In the genomic region with DNA sequence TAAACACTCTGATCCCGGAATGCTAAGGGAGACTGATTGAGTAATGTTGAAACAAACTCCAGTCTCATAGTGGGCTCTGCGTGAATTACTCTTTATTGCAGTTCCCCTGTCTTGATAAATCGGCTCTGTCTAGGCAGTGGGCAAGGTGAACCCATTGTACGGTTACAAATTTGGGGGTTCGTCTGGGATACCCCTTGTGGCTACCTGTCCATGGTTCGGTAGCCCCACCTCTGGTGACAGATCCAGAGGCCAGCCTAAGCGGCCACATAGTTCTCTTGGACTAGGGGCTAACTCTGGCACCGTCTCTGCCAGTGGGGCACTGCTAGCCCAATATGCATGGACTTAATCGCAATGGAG, we compare ENCODE assay signal across 8 cellular contexts. TPM values are rescaled to one million over a fixed set of nuclear protein-coding genes. Genes with fewer than 3 reads are reported as not detected.
DNase-seq lines count a peak whose midpoint lies in the region; ATAC-seq and TF ChIP-seq lines count a peak whose summit lies in the region.

No MANE protein-coding gene starts in this region.

- H3K27me3 ChIP-seq in DND-41 (ENCODE audit: insufficient read depth, low read length, poor library complexity), result no peaks in the 10 kb centered on the region
- H3K27me3 ChIP-seq in OCI-LY3 (ENCODE audit: low read depth, low read length), result no peaks in the 10 kb centered on the region
- no peaks in the 10 kb centered on the region for H3K27me3 ChIP-seq in endodermal cell (ENCODE audit: control insufficient read depth, insufficient read depth, low read length, poor library complexity, severe bottlenecking)

- H3K4me3 Mint-ChIP-seq in endodermal cell (peak overlapping the region; percentile 89), osteocyte (ENCODE audit: unreplicated experiment) (peak overlapping the region; percentile 86)

- H3K27me3 Mint-ChIP-seq in endodermal cell (ENCODE audit: insufficient read depth) (no peaks in the 10 kb centered on the region), osteocyte (ENCODE audit: unreplicated experiment) (no peaks in the 10 kb centered on the region)

- H3K36me3 Mint-ChIP-seq in endodermal cell (ENCODE audit: low read depth) (peaks cover 14% of the 10 kb centered on the region), osteocyte (ENCODE audit: unreplicated experiment) (no peaks in the 10 kb centered on the region)

- no peak for TF ChIP-seq CTCF in DND-41 (IDR thresholded peaks at IDR 0.05; ENCODE audit: borderline replicate concordance, extremely low read depth, low read length, poor library complexity, severe bottlenecking)
- TF ChIP-seq CTCF in OCI-LY3 (IDR thresholded peaks at IDR 0.05; ENCODE audit: low read depth, low read length), result no peak
- TF ChIP-seq CTCF in endodermal cell (conservative IDR thresholded peaks at IDR 0.05), result no peak
- TF ChIP-seq CTCF in osteocyte (IDR thresholded peaks at IDR 0.05), result no peak
- TF ChIP-seq CTCF in GM10266 (IDR thresholded peaks at IDR 0.05; ENCODE audit: control insufficient read depth, insufficient read depth, low read depth, missing control alignments), result no peak

- peaks cover 45% of the 10 kb centered on the region for H3K4me1 Mint-ChIP-seq in endodermal cell
- H3K4me1 Mint-ChIP-seq in osteocyte (ENCODE audit: unreplicated experiment), result peaks cover 35% of the 10 kb centered on the region

- DNase-seq in DND-41 (no peak), endodermal cell (no peak), osteocyte (ENCODE audit: extremely low spot score, unreplicated experiment) (no peak), GM10266 (ENCODE audit: extremely low spot score) (no peak), cortex of kidney (lab: John Stamatoyannopoulos, UW) (no peak)
- DNase-seq in activated CD4-positive, alpha-beta T cell treated with anti-CD3 and anti-CD28 coated beads for 48 hours, result no peak

- H3K9me3 ChIP-seq in DND-41 (ENCODE audit: insufficient read depth, low read length, severe bottlenecking) (no peaks in the 10 kb centered on the region), OCI-LY3 (ENCODE audit: insufficient read depth, low read length) (no peaks in the 10 kb centered on the region), endodermal cell (ENCODE audit: control insufficient read depth, low read length) (no peaks in the 10 kb centered on the region)

- H2AFZ ChIP-seq in DND-41 (ENCODE audit: low read depth, low read length) (peak overlapping the region; percentile 74), OCI-LY3 (ENCODE audit: low read depth, low read length) (no peak overlapping the region)

- H3K4me3 ChIP-seq in DND-41 (ENCODE audit: low read depth in 1 of 2, low read length in 2 of 2) (peak overlapping the region; percentile 67 to 86; a peak in 3 of 4 replicates), OCI-LY3 (ENCODE audit: low read length) (peak overlapping the region; percentile 81), endodermal cell (ENCODE audit: low read length) (peak overlapping the region; percentile 98)

- peaks cover 41% of the 10 kb centered on the region for H3K4me1 ChIP-seq in DND-41 (ENCODE audit: insufficient read depth, low read length)
- H3K4me1 ChIP-seq in OCI-LY3 (ENCODE audit: low read length), result peaks cover 28% of the 10 kb centered on the region
- peaks cover 2% of the 10 kb centered on the region for H3K4me1 ChIP-seq in endodermal cell (ENCODE audit: control insufficient read depth, insufficient read depth, low read length)

- H3K27ac ChIP-seq in DND-41 (ENCODE audit: low read length), result peak overlapping the region; percentile 69
- H3K27ac ChIP-seq in OCI-LY3 (ENCODE audit: low read length), result no peak overlapping the region
- H3K27ac ChIP-seq in endodermal cell (ENCODE audit: low read depth, low read length), result no peak overlapping the region

- H3K9ac ChIP-seq in DND-41 (ENCODE audit: low read depth, low read length) (peak overlapping the region; percentile 83), OCI-LY3 (ENCODE audit: low read length) (peak overlapping the region; percentile 70; the same call in 1 of the 2 replicates), endodermal cell (ENCODE audit: extremely low read depth, low read length, poor library complexity, severe bottlenecking) (peak overlapping the region; percentile 70)

- H3K9me3 Mint-ChIP-seq in endodermal cell (no peaks in the 10 kb centered on the region), osteocyte (ENCODE audit: unreplicated experiment) (no peaks in the 10 kb centered on the region)

- H4K20me1 ChIP-seq in DND-41 (ENCODE audit: insufficient read depth, low read length) (peaks cover 30% of the 10 kb centered on the region), OCI-LY3 (ENCODE audit: insufficient read depth, low read length) (peaks cover 29% of the 10 kb centered on the region)

- WGBS in endodermal cell (ENCODE audit: insufficient coverage in 1 of 2, insufficient read length in 1 of 2), 2 experiments, result 92% methylated on average over 9 of the region's 9 CpGs

- H3K79me2 ChIP-seq in DND-41 (ENCODE audit: insufficient read depth, low read length) (peaks cover 52% of the 10 kb centered on the region), OCI-LY3 (ENCODE audit: low read length) (peaks cover 52% of the 10 kb centered on the region)

- H3K27ac Mint-ChIP-seq in endodermal cell (peak overlapping the region; percentile 96), osteocyte (ENCODE audit: unreplicated experiment) (peak overlapping the region; percentile 91)

- H3K36me3 ChIP-seq in DND-41 (ENCODE audit: insufficient read depth, low read length) (peaks cover 11% of the 10 kb centered on the region), OCI-LY3 (replicated peaks; ENCODE audit: low read depth, low read length) (peaks cover 11% of the 10 kb centered on the region), endodermal cell (ENCODE audit: control insufficient read depth, insufficient read depth, low read length) (peaks cover 5% of the 10 kb centered on the region)

- ATAC-seq in DND-41 (ENCODE audit: insufficient read depth, low read depth) (no peak), GM18511 (IDR thresholded peaks at IDR 0.05; ENCODE audit: unreplicated experiment) (no peak)

- H3K4me2 ChIP-seq in DND-41 (ENCODE audit: insufficient read depth, low read length) (peak overlapping the region; percentile 79), OCI-LY3 (ENCODE audit: low read length) (peak overlapping the region; percentile 85)

RNA-seq across cellular contexts. Expression of a gene that starts 1.1 kb away (rescaled TPM):
- total RNA-seq in endodermal cell (100 to 1,000 TPM; 145 to 159 TPM), osteocyte (80.2 and 94.1 TPM in 2 replicates)
- 103 TPM for polyA plus RNA-seq in endodermal cell (2013, experiment 1 of 2)
- polyA plus RNA-seq in endodermal cell (2013, experiment 2 of 2), result 93.9 TPM

RNA-seq across cellular contexts. Expression of a gene that starts 56.1 kb away (rescaled TPM):
- 10 to 100 TPM; 27.0 to 28.3 TPM for total RNA-seq in endodermal cell
- polyA plus RNA-seq in endodermal cell (2013, experiment 1 of 2), result 20.1 TPM
- polyA plus RNA-seq in endodermal cell (2013, experiment 2 of 2), result 18.2 TPM
- 56.3 and 61.8 TPM in 2 replicates for total RNA-seq in osteocyte

RNA-seq across cellular contexts. Expression of a gene that starts 56.3 kb away (rescaled TPM):
- total RNA-seq in endodermal cell (10 to 100 TPM; 65.4 to 66.2 TPM), osteocyte (54.6 and 56.3 TPM in 2 replicates)
- polyA plus RNA-seq in endodermal cell (2013, experiment 1 of 2), result 71.4 TPM
- polyA plus RNA-seq in endodermal cell (2013, experiment 2 of 2), result 58.3 TPM
